Comparison of ENCODE assay signal across 24 cellular contexts in genomic region chr11:20274031-20274430, GRCh38.
DNase-seq lines count a peak whose midpoint lies in the region; ATAC-seq and TF ChIP-seq lines count a peak whose summit lies in the region.
"Had no signal": no experiment of that assay in that cellular context is flagged by ENCODE, and none has a peak within 500 bp of the region (broad histone marks: within the 10 kb centered on the region; RNA-seq: fewer than 3 reads in every experiment).

No MANE protein-coding gene starts in this region.

- H3K4me1 Mint-ChIP-seq in activated CD4-positive, alpha-beta T cell treated with anti-CD3 and anti-CD28 coated beads, Interleukin-2, amount 10 ng/mL, durations not matched to agents 7 days and 5 days, result no peaks in the 10 kb centered on the region

- CTCF ChIA-PET in activated CD4-positive, alpha-beta T cell treated with anti-CD3 and anti-CD28 coated beads, Interleukin-2, amount 10 ng/mL, durations not matched to agents 7 days and 5 days (lab: Charles Lee), result no interaction called here

- no peaks in the 10 kb centered on the region for H4K20me1 ChIP-seq in MM.1S (ENCODE audit: insufficient read depth, low read length)

- peaks cover 10% of the 10 kb centered on the region for H3K27me3 Mint-ChIP-seq in activated CD4-positive, alpha-beta T cell treated with anti-CD3 and anti-CD28 coated beads, Interleukin-2, amount 10 ng/mL, durations not matched to agents 7 days and 5 days

- H3K27ac ChIP-seq in MM.1S (ENCODE audit: low read length) (no peak overlapping the region), ectodermal cell (ENCODE audit: insufficient read depth, low read depth, low read length, poor library complexity, severe bottlenecking) (peak overlapping the region; percentile 38)
- H3K27ac ChIP-seq: adrenal gland, brain microvascular endothelial cell, testis, uterus had no signal

- TF ChIP-seq CTCF in GM12865 (IDR thresholded peaks at IDR 0.05; ENCODE audit: insufficient read depth, low read depth, low read length, missing control alignments) (no peak), MM.1S (IDR thresholded peaks at IDR 0.05; ENCODE audit: low read length) (no peak)

- H3K27me3 ChIP-seq in MM.1S (replicated peaks; ENCODE audit: insufficient read depth, low read length) (no peaks in the 10 kb centered on the region), ectodermal cell (ENCODE audit: control insufficient read depth, insufficient read depth, low read length, poor library complexity, severe bottlenecking) (peaks cover 61% of the 10 kb centered on the region)
- H3K27me3 ChIP-seq: adrenal gland, testis, uterus had no signal

- ATAC-seq in GM19395 (IDR thresholded peaks at IDR 0.05; ENCODE audit: unreplicated experiment), result no peak
- no peak for ATAC-seq in HG03460 (IDR thresholded peaks at IDR 0.05; ENCODE audit: unreplicated experiment)
- ATAC-seq: activated CD8-positive, alpha-beta T cell treated with anti-CD3 and anti-CD28 coated beads for 36 hours; stimulated activated memory B cell treated with anti-CD40 and anti-IgM and Interleukin-4, amounts not matched to agents 10 μg/mL and 1 μg/mL and 100 μg/mL, for 72 hours had no signal

- no peak overlapping the region for H3K9ac ChIP-seq in MM.1S (ENCODE audit: low read length)

- no peaks in the 10 kb centered on the region for H3K9me2 ChIP-seq in MM.1S (replicated peaks; ENCODE audit: insufficient read depth, low read length)

- POLR2A ChIA-PET in activated CD4-positive, alpha-beta T cell treated with anti-CD3 and anti-CD28 coated beads, Interleukin-2, amount 10 ng/mL, durations not matched to agents 7 days and 5 days (lab: Charles Lee), result no interaction called here

- H3K9me3 Mint-ChIP-seq in activated CD4-positive, alpha-beta T cell treated with anti-CD3 and anti-CD28 coated beads, Interleukin-2, amount 10 ng/mL, durations not matched to agents 7 days and 5 days, result no peaks in the 10 kb centered on the region
- H3K9me3 Mint-ChIP-seq: activated CD8-positive, alpha-beta T cell treated with anti-CD3 and anti-CD28 coated beads for 36 hours; stimulated activated memory B cell treated with anti-CD40 and anti-IgM and Interleukin-4, amounts not matched to agents 10 μg/mL and 1 μg/mL and 100 μg/mL, for 72 hours had no signal

- H2AFZ ChIP-seq in MM.1S (ENCODE audit: low read length), result peak overlapping the region; percentile 29; the same call in 1 of the 2 replicates

- H3K4me2 ChIP-seq in MM.1S (ENCODE audit: low read depth, low read length), result peak overlapping the region; percentile 30

- H3F3A ChIP-seq in MM.1S (ENCODE audit: insufficient read depth, low read length), result no peaks in the 10 kb centered on the region

- H3K79me2 ChIP-seq in MM.1S (ENCODE audit: low read length), result no peaks in the 10 kb centered on the region

- no peaks in the 10 kb centered on the region for H3K36me3 ChIP-seq in MM.1S (replicated peaks; ENCODE audit: insufficient read depth, low read length)
- no peaks in the 10 kb centered on the region for H3K36me3 ChIP-seq in ectodermal cell (ENCODE audit: control insufficient read depth, insufficient read depth, low read length)
- H3K36me3 ChIP-seq: adrenal gland, brain microvascular endothelial cell, uterus had no signal

- H3K4me3 Mint-ChIP-seq in activated CD4-positive, alpha-beta T cell treated with anti-CD3 and anti-CD28 coated beads, Interleukin-2, amount 10 ng/mL, durations not matched to agents 7 days and 5 days, result no peak overlapping the region
- H3K4me3 Mint-ChIP-seq: activated CD8-positive, alpha-beta T cell treated with anti-CD3 and anti-CD28 coated beads for 36 hours; IgD-negative memory B cell; stimulated activated memory B cell treated with anti-CD40 and anti-IgM and Interleukin-4, amounts not matched to agents 10 μg/mL and 1 μg/mL and 100 μg/mL, for 72 hours had no signal

- no peak overlapping the region for H3K27ac Mint-ChIP-seq in activated CD4-positive, alpha-beta T cell treated with anti-CD3 and anti-CD28 coated beads, Interleukin-2, amount 10 ng/mL, durations not matched to agents 7 days and 5 days
- H3K27ac Mint-ChIP-seq: activated CD8-positive, alpha-beta T cell treated with anti-CD3 and anti-CD28 coated beads for 36 hours; IgD-negative memory B cell; stimulated activated memory B cell treated with anti-CD40 and anti-IgM and Interleukin-4, amounts not matched to agents 10 μg/mL and 1 μg/mL and 100 μg/mL, for 72 hours had no signal

- peak; percentile 18 for DNase-seq in GM12865 (ENCODE audit: low read depth)
- peak; percentile 18 for DNase-seq in MM.1S
- DNase-seq in NCI-H2227 (lab: John Stamatoyannopoulos, UW; ENCODE audit: unreplicated experiment), result peak; percentile 49
- no peak for DNase-seq in nucleus accumbens (lab: John Stamatoyannopoulos, UW)
- no peak for DNase-seq in activated CD4-positive, alpha-beta T cell treated with anti-CD3 and anti-CD28 coated beads, Interleukin-2, amount 10 ng/mL, durations not matched to agents 7 days and 5 days
- DNase-seq: activated CD8-positive, alpha-beta T cell treated with anti-CD3 and anti-CD28 coated beads for 36 hours; activated T-cell treated with anti-CD3 and anti-CD28 coated beads for 4 hours; adrenal gland; brain microvascular endothelial cell; C1 segment of cervical spinal cord; kidney; mammary epithelial cell; NCI-H1930; NCI-H526; occipital lobe; small intestine; stimulated activated CD4-positive, alpha-beta T cell treated with anti-CD3 and anti-CD28 coated beads, Interleukin-2, amount 100 ng/mL, for 24 hours; testis; uterus had no signal

- 14 to 21% methylated on average over 5 of the region's 5 CpGs for WGBS in ectodermal cell, 2 experiments

- peaks cover 10% of the 10 kb centered on the region for H3K4me1 ChIP-seq in MM.1S (ENCODE audit: low read length)
- peaks cover 53% of the 10 kb centered on the region for H3K4me1 ChIP-seq in ectodermal cell (ENCODE audit: control insufficient read depth, insufficient read depth, low read length)
- H3K4me1 ChIP-seq: adrenal gland, testis, uterus had no signal

- H3K36me3 Mint-ChIP-seq in activated CD4-positive, alpha-beta T cell treated with anti-CD3 and anti-CD28 coated beads, Interleukin-2, amount 10 ng/mL, durations not matched to agents 7 days and 5 days (ENCODE audit: low read depth), result no peaks in the 10 kb centered on the region
- H3K36me3 Mint-ChIP-seq: IgD-negative memory B cell; stimulated activated memory B cell treated with anti-CD40 and anti-IgM and Interleukin-4, amounts not matched to agents 10 μg/mL and 1 μg/mL and 100 μg/mL, for 72 hours had no signal

- no peaks in the 10 kb centered on the region for H3K9me3 ChIP-seq in MM.1S (replicated peaks; ENCODE audit: insufficient read depth, low read length)
- no peaks in the 10 kb centered on the region for H3K9me3 ChIP-seq in ectodermal cell (ENCODE audit: control insufficient read depth, low read length)
- H3K9me3 ChIP-seq: adrenal gland, testis, uterus had no signal

- no peak overlapping the region for H3K4me3 ChIP-seq in GM12865 (ENCODE audit: low read depth, low read length)
- H3K4me3 ChIP-seq in MM.1S (ENCODE audit: low read length), result no peak overlapping the region
- H3K4me3 ChIP-seq in ectodermal cell (ENCODE audit: insufficient read depth, low read depth, low read length), result no peak overlapping the region
- H3K4me3 ChIP-seq: adrenal gland, testis, uterus had no signal

Comparison
In these comparisons a context has a peak if more than half of its experiments do, and no peak if none do; other contexts are left out.
1. DNase-seq: peak in GM12865 (single experiment), MM.1S (single experiment) and NCI-H2227 (single experiment); none in nucleus accumbens (0 of 56) and activated CD4-positive, alpha-beta T cell treated with anti-CD3 and anti-CD28 coated beads, Interleukin-2, amount 10 ng/mL, durations not matched to agents 7 days and 5 days (single experiment).